ENCODE assay signal across 24 cellular contexts in the genomic region with DNA sequence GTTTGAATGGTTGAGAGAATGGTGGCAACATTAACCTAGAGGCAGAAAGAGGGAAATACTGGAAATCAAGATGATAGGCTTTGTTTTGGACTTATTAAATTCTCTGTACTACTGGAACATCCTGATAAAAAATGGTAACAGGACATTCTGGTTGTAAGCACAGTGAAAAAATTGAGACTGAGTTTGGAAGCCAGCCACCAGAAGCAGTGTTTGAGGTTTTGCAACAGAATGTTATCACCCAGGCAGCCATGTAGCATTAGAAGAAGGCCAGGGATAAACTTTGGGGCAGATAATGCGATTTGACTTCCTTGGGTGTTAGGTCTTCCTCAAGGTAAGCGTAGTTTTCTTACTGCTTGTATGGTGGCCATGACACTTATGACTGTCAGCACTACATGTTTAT.
"Had no signal": no experiment of that assay in that cellular context is flagged by ENCODE, and none has a peak within 500 bp of the region (broad histone marks: within the 10 kb centered on the region; RNA-seq: fewer than 3 reads in every experiment).

No MANE protein-coding gene starts in this region.

- H3K36me3 ChIP-seq: gastrocnemius medialis, lower lobe of right lung, ovary, right lobe of liver, suprapubic skin, thyroid gland, vagina had no signal

- ATAC-seq: esophagus mucosa; left ventricle myocardium superior; lower lobe of right lung; natural killer cell; right lobe of liver; stimulated activated naive CD8-positive, alpha-beta T cell treated with anti-CD3 and anti-CD28 coated beads, Interleukin-15, amount 100 ng/mL, for 72 hours had no signal

- H3K9me3 ChIP-seq: gastrocnemius medialis, lower lobe of right lung, ovary, right lobe of liver, suprapubic skin, thyroid gland, vagina had no signal

- H3K27me3 ChIP-seq: gastrocnemius medialis, ovary, right lobe of liver, suprapubic skin, thyroid gland, vagina had no signal

- H3K27ac ChIP-seq: epithelial cell of prostate, lower lobe of right lung, ovary, right lobe of liver, suprapubic skin, thyroid gland, vagina had no signal

- H3K4me3 ChIP-seq: gastrocnemius medialis, lower lobe of right lung, ovary, right lobe of liver, smooth muscle cell, suprapubic skin, thyroid gland, vagina had no signal

- H3K4me2 ChIP-seq: smooth muscle cell had no signal

- DNase-seq: effector CD8-positive, alpha-beta T cell; endodermal cell; foreskin fibroblast; left ventricle myocardium superior; lower lobe of right lung; natural killer cell; occipital lobe; ovary; posterior cingulate gyrus; retina; right lobe of liver; stimulated activated CD4-positive, alpha-beta T cell treated with anti-CD3 and anti-CD28 coated beads, Interleukin-12 subunit alpha, Interleukin-12 subunit beta, amount 100 ng/mL, for 4 hours; stimulated activated CD4-positive, alpha-beta T cell treated with anti-CD3 and anti-CD28 coated beads, Interleukin-1b, Interleukin-23, amount 100 ng/mL, for 48 hours; stimulated activated CD4-positive, alpha-beta T cell treated with anti-CD3 and anti-CD28 coated beads, Interleukin-4, amount 100 ng/mL, for 1 hour; stimulated activated CD8-positive, alpha-beta memory T cell treated with anti-CD3 and anti-CD28 coated beads, Interleukin-4, amount 100 ng/mL, for 48 hours; stimulated activated naive CD8-positive, alpha-beta T cell treated with anti-CD3 and anti-CD28 coated beads, Interleukin-15, amount 100 ng/mL, for 72 hours; thyroid gland; trophoblast cell had no signal

- H3K4me1 ChIP-seq: lower lobe of right lung, right lobe of liver, thyroid gland, vagina had no signal
